Comparison of ENCODE assay signal across 1 cellular context in the genomic region with DNA sequence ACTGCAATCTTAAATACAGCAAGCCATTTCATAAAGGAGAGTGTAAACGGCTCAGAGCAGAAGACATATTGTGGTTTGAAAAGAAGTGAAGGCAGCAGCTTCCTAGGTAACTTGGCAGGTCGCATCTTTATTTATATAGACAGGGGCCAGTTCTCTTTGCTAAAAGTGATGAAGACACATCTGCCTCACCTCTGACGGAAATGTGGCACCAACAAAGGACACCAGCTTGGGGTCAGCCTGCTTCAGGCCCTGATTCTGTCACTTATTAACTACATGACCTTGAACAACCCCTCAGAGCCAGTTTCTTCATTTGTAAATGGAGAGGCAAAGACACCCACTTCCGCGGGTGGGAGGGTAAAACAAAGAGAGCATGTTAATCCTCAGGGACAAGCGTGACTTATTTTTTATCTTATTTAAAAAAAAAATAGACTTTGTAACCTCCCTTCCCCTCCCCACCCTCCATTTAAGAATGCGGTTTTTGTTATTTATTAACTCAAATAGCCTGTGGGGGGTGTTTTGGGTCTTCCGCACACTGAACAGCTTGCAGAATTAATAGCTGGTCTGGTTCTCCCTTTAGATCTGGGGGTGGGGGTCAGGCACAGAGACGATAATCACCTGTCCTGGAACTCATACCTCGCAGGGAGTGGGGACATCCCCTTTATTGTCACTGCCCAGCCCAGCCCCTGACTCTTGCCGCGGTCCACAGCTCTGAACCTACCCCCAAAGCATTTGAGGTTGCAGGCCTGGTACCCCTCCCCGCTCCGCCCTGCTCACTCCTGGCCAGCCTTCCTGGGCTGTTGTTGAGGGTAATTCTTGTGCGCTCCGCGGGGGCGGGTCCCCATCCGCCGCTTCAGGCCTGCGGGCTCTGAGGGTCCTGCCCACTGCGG.
TF ChIP-seq lines count a peak whose summit lies in the region.

No MANE protein-coding gene starts in this region.

TF ChIP-seq in HepG2, 621 proteins besides CTCF, POLR2A, EP300 and RAD21 (continued from another document and continues in another):
- TF ChIP-seq, protein P1, sequence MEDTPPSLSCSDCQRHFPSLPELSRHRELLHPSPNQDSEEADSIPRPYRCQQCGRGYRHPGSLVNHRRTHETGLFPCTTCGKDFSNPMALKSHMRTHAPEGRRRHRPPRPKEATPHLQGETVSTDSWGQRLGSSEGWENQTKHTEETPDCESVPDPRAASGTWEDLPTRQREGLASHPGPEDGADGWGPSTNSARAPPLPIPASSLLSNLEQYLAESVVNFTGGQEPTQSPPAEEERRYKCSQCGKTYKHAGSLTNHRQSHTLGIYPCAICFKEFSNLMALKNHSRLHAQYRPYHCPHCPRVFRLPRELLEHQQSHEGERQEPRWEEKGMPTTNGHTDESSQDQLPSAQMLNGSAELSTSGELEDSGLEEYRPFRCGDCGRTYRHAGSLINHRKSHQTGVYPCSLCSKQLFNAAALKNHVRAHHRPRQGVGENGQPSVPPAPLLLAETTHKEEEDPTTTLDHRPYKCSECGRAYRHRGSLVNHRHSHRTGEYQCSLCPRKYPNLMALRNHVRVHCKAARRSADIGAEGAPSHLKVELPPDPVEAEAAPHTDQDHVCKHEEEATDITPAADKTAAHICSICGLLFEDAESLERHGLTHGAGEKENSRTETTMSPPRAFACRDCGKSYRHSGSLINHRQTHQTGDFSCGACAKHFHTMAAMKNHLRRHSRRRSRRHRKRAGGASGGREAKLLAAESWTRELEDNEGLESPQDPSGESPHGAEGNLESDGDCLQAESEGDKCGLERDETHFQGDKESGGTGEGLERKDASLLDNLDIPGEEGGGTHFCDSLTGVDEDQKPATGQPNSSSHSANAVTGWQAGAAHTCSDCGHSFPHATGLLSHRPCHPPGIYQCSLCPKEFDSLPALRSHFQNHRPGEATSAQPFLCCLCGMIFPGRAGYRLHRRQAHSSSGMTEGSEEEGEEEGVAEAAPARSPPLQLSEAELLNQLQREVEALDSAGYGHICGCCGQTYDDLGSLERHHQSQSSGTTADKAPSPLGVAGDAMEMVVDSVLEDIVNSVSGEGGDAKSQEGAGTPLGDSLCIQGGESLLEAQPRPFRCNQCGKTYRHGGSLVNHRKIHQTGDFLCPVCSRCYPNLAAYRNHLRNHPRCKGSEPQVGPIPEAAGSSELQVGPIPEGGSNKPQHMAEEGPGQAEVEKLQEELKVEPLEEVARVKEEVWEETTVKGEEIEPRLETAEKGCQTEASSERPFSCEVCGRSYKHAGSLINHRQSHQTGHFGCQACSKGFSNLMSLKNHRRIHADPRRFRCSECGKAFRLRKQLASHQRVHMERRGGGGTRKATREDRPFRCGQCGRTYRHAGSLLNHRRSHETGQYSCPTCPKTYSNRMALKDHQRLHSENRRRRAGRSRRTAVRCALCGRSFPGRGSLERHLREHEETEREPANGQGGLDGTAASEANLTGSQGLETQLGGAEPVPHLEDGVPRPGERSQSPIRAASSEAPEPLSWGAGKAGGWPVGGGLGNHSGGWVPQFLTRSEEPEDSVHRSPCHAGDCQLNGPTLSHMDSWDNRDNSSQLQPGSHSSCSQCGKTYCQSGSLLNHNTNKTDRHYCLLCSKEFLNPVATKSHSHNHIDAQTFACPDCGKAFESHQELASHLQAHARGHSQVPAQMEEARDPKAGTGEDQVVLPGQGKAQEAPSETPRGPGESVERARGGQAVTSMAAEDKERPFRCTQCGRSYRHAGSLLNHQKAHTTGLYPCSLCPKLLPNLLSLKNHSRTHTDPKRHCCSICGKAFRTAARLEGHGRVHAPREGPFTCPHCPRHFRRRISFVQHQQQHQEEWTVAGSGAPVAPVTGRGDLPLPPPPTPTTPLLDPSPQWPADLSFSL (CRISPR knock-in tag; IDR thresholded peaks at IDR 0.05): peak; percentile 46; the same call in 1 of the 2 replicates
- TF ChIP-seq, protein P2, sequence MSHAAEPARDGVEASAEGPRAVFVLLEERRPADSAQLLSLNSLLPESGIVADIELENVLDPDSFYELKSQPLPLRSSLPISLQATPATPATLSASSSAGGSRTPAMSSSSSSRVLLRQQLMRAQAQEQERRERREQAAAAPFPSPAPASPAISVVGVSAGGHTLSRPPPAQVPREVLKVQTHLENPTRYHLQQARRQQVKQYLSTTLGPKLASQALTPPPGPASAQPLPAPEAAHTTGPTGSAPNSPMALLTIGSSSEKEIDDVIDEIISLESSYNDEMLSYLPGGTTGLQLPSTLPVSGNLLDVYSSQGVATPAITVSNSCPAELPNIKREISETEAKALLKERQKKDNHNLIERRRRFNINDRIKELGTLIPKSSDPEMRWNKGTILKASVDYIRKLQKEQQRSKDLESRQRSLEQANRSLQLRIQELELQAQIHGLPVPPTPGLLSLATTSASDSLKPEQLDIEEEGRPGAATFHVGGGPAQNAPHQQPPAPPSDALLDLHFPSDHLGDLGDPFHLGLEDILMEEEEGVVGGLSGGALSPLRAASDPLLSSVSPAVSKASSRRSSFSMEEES (CRISPR knock-in tag; IDR thresholded peaks at IDR 0.05): peak; percentile 94
- TF ChIP-seq FOXA3 (CRISPR knock-in tag; IDR thresholded peaks at IDR 0.05): peak; percentile 94
- TF ChIP-seq NCOA2 (CRISPR knock-in tag; IDR thresholded peaks at IDR 0.05): peak; percentile 100
- TF ChIP-seq, protein P3, sequence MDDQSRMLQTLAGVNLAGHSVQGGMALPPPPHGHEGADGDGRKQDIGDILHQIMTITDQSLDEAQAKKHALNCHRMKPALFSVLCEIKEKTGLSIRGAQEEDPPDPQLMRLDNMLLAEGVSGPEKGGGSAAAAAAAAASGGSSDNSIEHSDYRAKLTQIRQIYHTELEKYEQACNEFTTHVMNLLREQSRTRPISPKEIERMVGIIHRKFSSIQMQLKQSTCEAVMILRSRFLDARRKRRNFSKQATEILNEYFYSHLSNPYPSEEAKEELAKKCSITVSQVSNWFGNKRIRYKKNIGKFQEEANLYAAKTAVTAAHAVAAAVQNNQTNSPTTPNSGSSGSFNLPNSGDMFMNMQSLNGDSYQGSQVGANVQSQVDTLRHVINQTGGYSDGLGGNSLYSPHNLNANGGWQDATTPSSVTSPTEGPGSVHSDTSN (CRISPR knock-in tag; IDR thresholded peaks at IDR 0.05; ENCODE audit: borderline replicate concordance): peak; percentile 64; the same call in 1 of the 2 replicates
- no peak for TF ChIP-seq ZNF296 (CRISPR knock-in tag; conservative IDR thresholded peaks at IDR 0.05)
- peak; percentile 97; the same call in 1 of the 2 replicates for TF ChIP-seq RXRA (CRISPR knock-in tag; IDR thresholded peaks at IDR 0.05)
- TF ChIP-seq ETV5 (CRISPR knock-in tag; IDR thresholded peaks at IDR 0.05; ENCODE audit: borderline replicate concordance): peak; percentile 100
- TF ChIP-seq, protein P4, sequence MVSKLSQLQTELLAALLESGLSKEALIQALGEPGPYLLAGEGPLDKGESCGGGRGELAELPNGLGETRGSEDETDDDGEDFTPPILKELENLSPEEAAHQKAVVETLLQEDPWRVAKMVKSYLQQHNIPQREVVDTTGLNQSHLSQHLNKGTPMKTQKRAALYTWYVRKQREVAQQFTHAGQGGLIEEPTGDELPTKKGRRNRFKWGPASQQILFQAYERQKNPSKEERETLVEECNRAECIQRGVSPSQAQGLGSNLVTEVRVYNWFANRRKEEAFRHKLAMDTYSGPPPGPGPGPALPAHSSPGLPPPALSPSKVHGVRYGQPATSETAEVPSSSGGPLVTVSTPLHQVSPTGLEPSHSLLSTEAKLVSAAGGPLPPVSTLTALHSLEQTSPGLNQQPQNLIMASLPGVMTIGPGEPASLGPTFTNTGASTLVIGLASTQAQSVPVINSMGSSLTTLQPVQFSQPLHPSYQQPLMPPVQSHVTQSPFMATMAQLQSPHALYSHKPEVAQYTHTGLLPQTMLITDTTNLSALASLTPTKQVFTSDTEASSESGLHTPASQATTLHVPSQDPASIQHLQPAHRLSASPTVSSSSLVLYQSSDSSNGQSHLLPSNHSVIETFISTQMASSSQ (IDR thresholded peaks at IDR 0.05; ENCODE audit: low read depth): peak; percentile 100
- TF ChIP-seq, protein P4 (CRISPR knock-in tag; IDR thresholded peaks at IDR 0.05; ENCODE audit: borderline replicate concordance): peak; percentile 100
- TF ChIP-seq ZNF788 (CRISPR knock-in tag; IDR thresholded peaks at IDR 0.05; ENCODE audit: borderline replicate concordance): no peak; the same call in 1 of the 2 replicates
- peak; percentile 95 for TF ChIP-seq HMG20A (CRISPR knock-in tag; IDR thresholded peaks at IDR 0.05; ENCODE audit: borderline replicate concordance)
- no peak for TF ChIP-seq ETV6 (CRISPR knock-in tag; conservative IDR thresholded peaks at IDR 0.05)
- TF ChIP-seq ZNF282 (IDR thresholded peaks at IDR 0.05; ENCODE audit: partially characterized antibody): no peak
- TF ChIP-seq KDM6A (CRISPR knock-in tag; IDR thresholded peaks at IDR 0.05; ENCODE audit: low read depth): peak; percentile 85; the same call in 1 of the 2 replicates
- peak; percentile 78; the same call in 1 of the 2 replicates for TF ChIP-seq CEBPB (IDR thresholded peaks at IDR 0.05; ENCODE audit: borderline replicate concordance, low read depth, low read length)
- peak; percentile 19 for TF ChIP-seq ZMYM3 (CRISPR knock-in tag; IDR thresholded peaks at IDR 0.05)
- TF ChIP-seq ZNF616 (CRISPR knock-in tag; IDR thresholded peaks at IDR 0.05; ENCODE audit: low read depth): 0 out of 2 replicates have a peak, but pooled peaks have one; percentile 6
- 0 out of 2 replicates have a peak, but pooled peaks have one; percentile 39 for TF ChIP-seq TEAD2 (CRISPR knock-in tag; IDR thresholded peaks at IDR 0.05)
- TF ChIP-seq ZNF572 (CRISPR knock-in tag; IDR thresholded peaks at IDR 0.05): 0 out of 2 replicates have a peak, but pooled peaks have one; percentile 42
- peak; percentile 88; the same call in 1 of the 2 replicates for TF ChIP-seq ZSCAN12 (CRISPR knock-in tag; IDR thresholded peaks at IDR 0.05)
- 0 out of 2 replicates have a peak, but pooled peaks have one; percentile 19 for TF ChIP-seq PAX8 (CRISPR knock-in tag; IDR thresholded peaks at IDR 0.05; ENCODE audit: borderline replicate concordance)
- peak; percentile 62 for TF ChIP-seq MEIS1 (CRISPR knock-in tag; IDR thresholded peaks at IDR 0.05; ENCODE audit: borderline replicate concordance)
- TF ChIP-seq ZNF441 (CRISPR knock-in tag; IDR thresholded peaks at IDR 0.05; ENCODE audit: borderline replicate concordance): peak; percentile 48; the same call in 1 of the 2 replicates
- TF ChIP-seq FOXK1 (CRISPR knock-in tag; IDR thresholded peaks at IDR 0.05; ENCODE audit: borderline replicate concordance, low read depth): peak; percentile 85
- TF ChIP-seq, protein P5, sequence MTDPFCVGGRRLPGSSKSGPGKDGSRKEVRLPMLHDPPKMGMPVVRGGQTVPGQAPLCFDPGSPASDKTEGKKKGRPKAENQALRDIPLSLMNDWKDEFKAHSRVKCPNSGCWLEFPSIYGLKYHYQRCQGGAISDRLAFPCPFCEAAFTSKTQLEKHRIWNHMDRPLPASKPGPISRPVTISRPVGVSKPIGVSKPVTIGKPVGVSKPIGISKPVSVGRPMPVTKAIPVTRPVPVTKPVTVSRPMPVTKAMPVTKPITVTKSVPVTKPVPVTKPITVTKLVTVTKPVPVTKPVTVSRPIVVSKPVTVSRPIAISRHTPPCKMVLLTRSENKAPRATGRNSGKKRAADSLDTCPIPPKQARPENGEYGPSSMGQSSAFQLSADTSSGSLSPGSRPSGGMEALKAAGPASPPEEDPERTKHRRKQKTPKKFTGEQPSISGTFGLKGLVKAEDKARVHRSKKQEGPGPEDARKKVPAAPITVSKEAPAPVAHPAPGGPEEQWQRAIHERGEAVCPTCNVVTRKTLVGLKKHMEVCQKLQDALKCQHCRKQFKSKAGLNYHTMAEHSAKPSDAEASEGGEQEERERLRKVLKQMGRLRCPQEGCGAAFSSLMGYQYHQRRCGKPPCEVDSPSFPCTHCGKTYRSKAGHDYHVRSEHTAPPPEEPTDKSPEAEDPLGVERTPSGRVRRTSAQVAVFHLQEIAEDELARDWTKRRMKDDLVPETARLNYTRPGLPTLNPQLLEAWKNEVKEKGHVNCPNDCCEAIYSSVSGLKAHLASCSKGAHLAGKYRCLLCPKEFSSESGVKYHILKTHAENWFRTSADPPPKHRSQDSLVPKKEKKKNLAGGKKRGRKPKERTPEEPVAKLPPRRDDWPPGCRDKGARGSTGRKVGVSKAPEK (CRISPR knock-in tag; IDR thresholded peaks at IDR 0.05; ENCODE audit: borderline replicate concordance): peak; percentile 46; the same call in 1 of the 2 replicates
- TF ChIP-seq, protein P6, sequence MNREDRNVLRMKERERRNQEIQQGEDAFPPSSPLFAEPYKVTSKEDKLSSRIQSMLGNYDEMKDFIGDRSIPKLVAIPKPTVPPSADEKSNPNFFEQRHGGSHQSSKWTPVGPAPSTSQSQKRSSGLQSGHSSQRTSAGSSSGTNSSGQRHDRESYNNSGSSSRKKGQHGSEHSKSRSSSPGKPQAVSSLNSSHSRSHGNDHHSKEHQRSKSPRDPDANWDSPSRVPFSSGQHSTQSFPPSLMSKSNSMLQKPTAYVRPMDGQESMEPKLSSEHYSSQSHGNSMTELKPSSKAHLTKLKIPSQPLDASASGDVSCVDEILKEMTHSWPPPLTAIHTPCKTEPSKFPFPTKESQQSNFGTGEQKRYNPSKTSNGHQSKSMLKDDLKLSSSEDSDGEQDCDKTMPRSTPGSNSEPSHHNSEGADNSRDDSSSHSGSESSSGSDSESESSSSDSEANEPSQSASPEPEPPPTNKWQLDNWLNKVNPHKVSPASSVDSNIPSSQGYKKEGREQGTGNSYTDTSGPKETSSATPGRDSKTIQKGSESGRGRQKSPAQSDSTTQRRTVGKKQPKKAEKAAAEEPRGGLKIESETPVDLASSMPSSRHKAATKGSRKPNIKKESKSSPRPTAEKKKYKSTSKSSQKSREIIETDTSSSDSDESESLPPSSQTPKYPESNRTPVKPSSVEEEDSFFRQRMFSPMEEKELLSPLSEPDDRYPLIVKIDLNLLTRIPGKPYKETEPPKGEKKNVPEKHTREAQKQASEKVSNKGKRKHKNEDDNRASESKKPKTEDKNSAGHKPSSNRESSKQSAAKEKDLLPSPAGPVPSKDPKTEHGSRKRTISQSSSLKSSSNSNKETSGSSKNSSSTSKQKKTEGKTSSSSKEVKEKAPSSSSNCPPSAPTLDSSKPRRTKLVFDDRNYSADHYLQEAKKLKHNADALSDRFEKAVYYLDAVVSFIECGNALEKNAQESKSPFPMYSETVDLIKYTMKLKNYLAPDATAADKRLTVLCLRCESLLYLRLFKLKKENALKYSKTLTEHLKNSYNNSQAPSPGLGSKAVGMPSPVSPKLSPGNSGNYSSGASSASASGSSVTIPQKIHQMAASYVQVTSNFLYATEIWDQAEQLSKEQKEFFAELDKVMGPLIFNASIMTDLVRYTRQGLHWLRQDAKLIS (CRISPR knock-in tag; IDR thresholded peaks at IDR 0.05): peak; percentile 75; the same call in 1 of the 2 replicates
- no peak for TF ChIP-seq ARNT (IDR thresholded peaks at IDR 0.05)
- no peak for TF ChIP-seq TCF12 (IDR thresholded peaks at IDR 0.05)
- TF ChIP-seq TCF12 (CRISPR knock-in tag; IDR thresholded peaks at IDR 0.05): peak; percentile 98; the same call in 1 of the 2 replicates
- TF ChIP-seq SMAD1 (CRISPR knock-in tag; IDR thresholded peaks at IDR 0.05; ENCODE audit: borderline replicate concordance, low read depth): peak; percentile 82; the same call in 1 of the 2 replicates
- peak; percentile 71; the same call in 1 of the 2 replicates for TF ChIP-seq KLF12 (CRISPR knock-in tag; IDR thresholded peaks at IDR 0.05; ENCODE audit: borderline replicate concordance)
- peak; percentile 92 for TF ChIP-seq HNF4A (CRISPR knock-in tag; IDR thresholded peaks at IDR 0.05)
